Comparison of ENCODE assay signal across 8 cellular contexts in genomic region chr7:38398725-38399321, GRCh38.
A peak's percentile ranks its signal among the peaks of the same experiment; 100 is the strongest.
DNase-seq lines count a peak whose midpoint lies in the region; ATAC-seq and TF ChIP-seq lines count a peak whose summit lies in the region.

No MANE protein-coding gene starts in this region.

- intact Hi-C loops in right cardiac atrium (cut with DNase I): no loop called here

- no peaks in the 10 kb centered on the region for H3F3A ChIP-seq in smooth muscle cell (ENCODE audit: low read depth)

- peak; percentile 99 for TF ChIP-seq CTCF in 22Rv1 (IDR thresholded peaks at IDR 0.05)
- peak; percentile 81 for TF ChIP-seq CTCF in GM12874 (IDR thresholded peaks at IDR 0.05; ENCODE audit: insufficient read depth, low read depth, low read length)
- peak; percentile 94 for TF ChIP-seq CTCF in smooth muscle cell (IDR thresholded peaks at IDR 0.05; ENCODE audit: borderline replicate concordance, insufficient read depth, poor library complexity, severe bottlenecking)

- in situ Hi-C loops in SK-MEL-5 (cut with HindIII; ENCODE audit: low pct_unique_long_range_greater_than_20kb, low sequenced_read_pairs): no loop called here

- H4K20me1 ChIP-seq in smooth muscle cell (ENCODE audit: low read depth): no peaks in the 10 kb centered on the region

- peak in 1 of 2 donors; percentile 63 for ATAC-seq in right cardiac atrium

- H3K36me3 ChIP-seq in adipocyte (ENCODE audit: control insufficient read depth, insufficient read depth, low read length, severe bottlenecking) (no peaks in the 10 kb centered on the region), smooth muscle cell (ENCODE audit: low read depth) (no peaks in the 10 kb centered on the region)

- H3K27me3 ChIP-seq in adipocyte (replicated peaks; ENCODE audit: control insufficient read depth, insufficient read depth, low read length) (no peaks in the 10 kb centered on the region), right cardiac atrium (ENCODE audit: control insufficient read depth, insufficient read depth) (no peaks in the 10 kb centered on the region), smooth muscle cell (ENCODE audit: low read depth) (no peaks in the 10 kb centered on the region)

- WGBS in right cardiac atrium: 10% methylated on average over 9 of the region's 9 CpGs
- WGBS in smooth muscle cell (ENCODE audit: low lambda C conversion rate): 11% methylated on average over 9 of the region's 9 CpGs

- no peak overlapping the region for H3K9ac ChIP-seq in adipocyte (ENCODE audit: low read length)
- no peak overlapping the region for H3K9ac ChIP-seq in smooth muscle cell (ENCODE audit: low read depth)

- no peaks in the 10 kb centered on the region for H3K9me3 ChIP-seq in adipocyte (ENCODE audit: control insufficient read depth, low read length)
- H3K9me3 ChIP-seq in right cardiac atrium (ENCODE audit: control insufficient read depth, low read length): no peaks in the 10 kb centered on the region
- H3K9me3 ChIP-seq in smooth muscle cell (replicated peaks; ENCODE audit: low read depth): no peaks in the 10 kb centered on the region

- DNase-seq in HS-5 (ENCODE audit: low read depth): peak; percentile 35
- peak; percentile 68 for DNase-seq in SK-MEL-5 (ENCODE audit: low read depth, low spot score)
- peak; percentile 81 for DNase-seq in adipocyte (ENCODE audit: low read depth)
- DNase-seq in right cardiac atrium: peak; percentile 34 to 78 (median 74)
- no peak for DNase-seq in smooth muscle cell (lab: John Stamatoyannopoulos, UW; ENCODE audit: unreplicated experiment)
- DNase-seq in GF-D8 (lab: John Stamatoyannopoulos, UW): no peak

- peak overlapping the region; percentile 1 for H2AFZ ChIP-seq in smooth muscle cell (ENCODE audit: low read depth)

- no peak overlapping the region for H3K4me2 ChIP-seq in smooth muscle cell

- H3K4me3 ChIP-seq in adipocyte (ENCODE audit: low read length) (no peak overlapping the region), right cardiac atrium (ENCODE audit: low read length) (no peak overlapping the region), smooth muscle cell (no peak overlapping the region)

- no peak overlapping the region for H3K27ac ChIP-seq in 22Rv1
- H3K27ac ChIP-seq in right cardiac atrium (ENCODE audit: low read length): no peak overlapping the region
- no peak overlapping the region for H3K27ac ChIP-seq in smooth muscle cell (ENCODE audit: low read depth)

- no peaks in the 10 kb centered on the region for H3K79me2 ChIP-seq in smooth muscle cell (ENCODE audit: low read depth)

- H3K4me1 ChIP-seq in adipocyte (ENCODE audit: control insufficient read depth, insufficient read depth, low read length) (no peaks in the 10 kb centered on the region), right cardiac atrium (ENCODE audit: control insufficient read depth, insufficient read depth, low read length) (no peaks in the 10 kb centered on the region), smooth muscle cell (ENCODE audit: low read depth) (no peaks in the 10 kb centered on the region)

Comparison
In these comparisons a context has a peak if more than half of its experiments do, and no peak if none do; other contexts are left out.
1. DNase-seq: peak in HS-5 (single experiment), SK-MEL-5 (single experiment), adipocyte (single experiment) and right cardiac atrium (3 of 3); none in smooth muscle cell (single experiment) and GF-D8 (single experiment).
2. Peak in every context shown above with its lines, with median percentiles within 50 percentile points of each other: CTCF ChIP-seq.